ENCODE assay signal across 13 cellular contexts in genomic region chr11:73087730-73088129, GRCh38. TPM values are rescaled to one million over a fixed set of nuclear protein-coding genes. Genes with fewer than 3 reads are reported as not detected.
DNase-seq lines count a peak whose midpoint lies in the region; ATAC-seq and TF ChIP-seq lines count a peak whose summit lies in the region.
"Had no signal": no experiment of that assay in that cellular context is flagged by ENCODE, and none has a peak within 500 bp of the region (broad histone marks: within the 10 kb centered on the region; RNA-seq: fewer than 3 reads in every experiment).

No MANE protein-coding gene starts in this region.

- H3K4me1 ChIP-seq in HEK293 (ENCODE audit: control insufficient read depth, insufficient read depth, low read length) (no peaks in the 10 kb centered on the region), left lung (peaks cover 3 to 34% of the 10 kb centered on the region in 2 donors)
- H3K4me1 ChIP-seq: BLaER1 had no signal

- peaks cover 9% of the 10 kb centered on the region for H3K36me3 Mint-ChIP-seq in activated naive CD8-positive, alpha-beta T cell treated with anti-CD3 and anti-CD28 coated beads for 36 hours

- intact Hi-C loops in left lung (cut with DNase I) = no loop called here

- no peaks in the 10 kb centered on the region for H3K9me3 Mint-ChIP-seq in activated naive CD8-positive, alpha-beta T cell treated with anti-CD3 and anti-CD28 coated beads for 36 hours

- peak overlapping the region; percentile 56 for H3K27ac Mint-ChIP-seq in activated naive CD8-positive, alpha-beta T cell treated with anti-CD3 and anti-CD28 coated beads for 36 hours

- ATAC-seq in left lung (peak; percentile 95), HG03460 (IDR thresholded peaks at IDR 0.05; ENCODE audit: unreplicated experiment) (no peak)

- DNase-seq in Ammon's horn (ENCODE audit: low spot score) (peak; percentile 12), left lung (no peak), dedifferentiated amniotic fluid mesenchymal stem cell (ENCODE audit: extremely low spot score) (no peak)
- DNase-seq in activated naive CD8-positive, alpha-beta T cell treated with anti-CD3 and anti-CD28 coated beads for 36 hours = no peak
- DNase-seq in stimulated activated CD4-positive, alpha-beta T cell treated with anti-CD3 and anti-CD28 coated beads, Interleukin-12 subunit alpha, Interleukin-12 subunit beta, amount 100 ng/mL, for 4 hours = no peak
- no peak for DNase-seq in activated naive CD4-positive, alpha-beta T cell treated with anti-CD3 and anti-CD28 coated beads, Interleukin-2, amount 50 U/mL, for 16 hours
- DNase-seq: activated CD4-positive, alpha-beta T cell treated with anti-CD3 and anti-CD28 coated beads, Interleukin-2, amount 50 U/mL, for 4 hours; brain microvascular endothelial cell; NCI-H1694; stimulated activated CD4-positive, alpha-beta T cell treated with anti-CD3 and anti-CD28 coated beads, Interleukin-15, amount 100 ng/mL, for 24 hours had no signal

- H3K36me3 ChIP-seq in HEK293 (ENCODE audit: control insufficient read depth in 2 of 2, insufficient read depth in 1 of 2, low read length in 2 of 2) (no peaks in the 10 kb centered on the region), left lung (peaks cover 0 to 7% of the 10 kb centered on the region in 2 donors)
- H3K36me3 ChIP-seq: brain microvascular endothelial cell had no signal

- no peaks in the 10 kb centered on the region for H3K9me3 ChIP-seq in HEK293 (ENCODE audit: control insufficient read depth, insufficient read depth, low read depth, low read length)
- no peaks in the 10 kb centered on the region for H3K9me3 ChIP-seq in left lung
- H3K9me3 ChIP-seq: BLaER1 had no signal

- no peak for TF ChIP-seq CTCF in HEK293 (tag by site-specific recombination; IDR thresholded peaks at IDR 0.05)
- TF ChIP-seq CTCF in left lung (IDR thresholded peaks at IDR 0.05) = no peak

- no peak overlapping the region for H3K4me3 ChIP-seq in HEK293 (ENCODE audit: low read depth, low read length)
- H3K4me3 ChIP-seq in left lung = no peak overlapping the region
- H3K4me3 ChIP-seq: BLaER1 had no signal

- H3K27me3 ChIP-seq in left lung = no peaks in the 10 kb centered on the region
- H3K27me3 ChIP-seq: BLaER1, brain microvascular endothelial cell had no signal

- H3K27me3 Mint-ChIP-seq in activated naive CD8-positive, alpha-beta T cell treated with anti-CD3 and anti-CD28 coated beads for 36 hours = no peaks in the 10 kb centered on the region

- H3K4me1 Mint-ChIP-seq in activated naive CD8-positive, alpha-beta T cell treated with anti-CD3 and anti-CD28 coated beads for 36 hours = peaks cover 21% of the 10 kb centered on the region

- H3K4me3 Mint-ChIP-seq in activated naive CD8-positive, alpha-beta T cell treated with anti-CD3 and anti-CD28 coated beads for 36 hours = no peak overlapping the region

- POLR2A ChIA-PET in HEK293 (lab: Yijun Ruan, JAX) = interaction anchor here (0.7 to 1.0 kb wide), 3 partner anchors 55 to 511 kb away, joined by 3 to 5 read pairs (median 3); no protein-coding TSS in a partner anchor

- H3K27ac ChIP-seq in HEK293 (ENCODE audit: extremely low read depth, low read depth, low read length) (no peak overlapping the region), left lung (peak overlapping the region; percentile 21 to 61)
- H3K27ac ChIP-seq: BLaER1, brain microvascular endothelial cell had no signal

- CTCF ChIA-PET in HEK293 (lab: Yijun Ruan, JAX) = interaction anchor here (0.6 kb wide), 1 partner anchor 851 kb away, joined by 3 read pairs; no protein-coding TSS in a partner anchor

TF ChIP-seq in HEK293, 187 proteins besides CTCF, POLR2A, EP300 and RAD21 (continues in another document):
- TF ChIP-seq ZNF600 (tag by site-specific recombination; IDR thresholded peaks at IDR 0.05) = no peak
- no peak for TF ChIP-seq ZNF302 (tag by site-specific recombination; IDR thresholded peaks at IDR 0.05; ENCODE audit: low read depth)
- no peak for TF ChIP-seq GFI1B (tag by site-specific recombination; IDR thresholded peaks at IDR 0.05)
- no peak for TF ChIP-seq ZBTB11 (tag by site-specific recombination; conservative IDR thresholded peaks at IDR 0.05; ENCODE audit: low read depth)
- TF ChIP-seq INSM2 (tag by site-specific recombination; IDR thresholded peaks at IDR 0.05) = 0 out of 2 replicates have a peak, but pooled peaks have one; percentile 13
- no peak for TF ChIP-seq PRDM2 (tag by site-specific recombination; IDR thresholded peaks at IDR 0.05; ENCODE audit: borderline replicate concordance)
- TF ChIP-seq YY2 (tag by site-specific recombination; IDR thresholded peaks at IDR 0.05) = no peak
- TF ChIP-seq ZNF580 (tag by site-specific recombination; IDR thresholded peaks at IDR 0.05) = no peak

RNA-seq across cellular contexts. Expression of gene FCHSD2, which starts 54.4 kb away (rescaled TPM):
- total RNA-seq in activated naive CD8-positive, alpha-beta T cell treated with anti-CD3 and anti-CD28 coated beads for 36 hours = 10 to 100 TPM; 19.9 to 22.6 TPM
- total RNA-seq in left lung = 10 to 100 TPM; 48.7 to 58.2 TPM
